In genomic region chr2:152445791-152446201, GRCh38 we compare ENCODE assay signal across 7 cellular contexts.
A peak's percentile ranks its signal among the peaks of the same experiment; 100 is the strongest.
DNase-seq lines count a peak whose midpoint lies in the region; ATAC-seq and TF ChIP-seq lines count a peak whose summit lies in the region.

No MANE protein-coding gene starts in this region.

- H3K4me1 ChIP-seq in gastroesophageal sphincter (peaks cover 0 to 33% (median 9%) of the 10 kb centered on the region in 3 donors), subcutaneous abdominal adipose tissue (ENCODE audit: control insufficient read depth in 5 of 5, insufficient read depth in 5 of 5, low read length in 5 of 5) (peaks cover 0 to 52% (median 47%) of the 10 kb centered on the region in 5 donors), suprapubic skin (peaks cover 29% of the 10 kb centered on the region)

- WGBS in gastroesophageal sphincter (ENCODE audit: low coverage in 1 of 2), 2 donors = 8 to 15% methylated on average over 3 of the region's 3 CpGs
- WGBS in suprapubic skin = 12% methylated on average over 3 of the region's 3 CpGs

- no peak overlapping the region for H3K4me3 ChIP-seq in gastroesophageal sphincter
- H3K4me3 ChIP-seq in subcutaneous abdominal adipose tissue (ENCODE audit: low read depth in 1 of 5, low read length in 5 of 5) = no peak overlapping the region
- no peak overlapping the region for H3K4me3 ChIP-seq in suprapubic skin

- H3K9me3 ChIP-seq in gastroesophageal sphincter = no peaks in the 10 kb centered on the region
- H3K9me3 ChIP-seq in subcutaneous abdominal adipose tissue (ENCODE audit: control insufficient read depth in 5 of 5, low read length in 5 of 5) = no peaks in the 10 kb centered on the region
- H3K9me3 ChIP-seq in suprapubic skin = no peaks in the 10 kb centered on the region

- no peaks in the 10 kb centered on the region for H3K27me3 ChIP-seq in gastroesophageal sphincter
- no peaks in the 10 kb centered on the region for H3K27me3 ChIP-seq in subcutaneous abdominal adipose tissue (ENCODE audit: control insufficient read depth in 5 of 5, insufficient read depth in 4 of 5, low read length in 5 of 5)
- no peaks in the 10 kb centered on the region for H3K27me3 ChIP-seq in suprapubic skin

- TF ChIP-seq EP300 in gastroesophageal sphincter (IDR thresholded peaks at IDR 0.05) (no peak), suprapubic skin (IDR thresholded peaks at IDR 0.05) (no peak)

- TF ChIP-seq POLR2A in gastroesophageal sphincter (IDR thresholded peaks at IDR 0.05) = no peak
- no peak for TF ChIP-seq POLR2A in suprapubic skin (IDR thresholded peaks at IDR 0.05)

- no peak overlapping the region for H3K9ac ChIP-seq in subcutaneous abdominal adipose tissue (ENCODE audit: low read length in 5 of 5)

- peak; percentile 97 for DNase-seq in RPMI7951 (ENCODE audit: low read depth)
- DNase-seq in NCI-H1105 (lab: John Stamatoyannopoulos, UW) = no peak
- DNase-seq in DMS79 treated with DMSO at 0.1 percent for 48 hours (lab: John Stamatoyannopoulos, UW) = no peak
- no peak for DNase-seq in suprapubic skin (ENCODE audit: low spot score in 2 of 2)

- ATAC-seq in GM21619 (IDR thresholded peaks at IDR 0.05; ENCODE audit: unreplicated experiment) (peak; percentile 54), gastroesophageal sphincter (peak; percentile 79)

- H3K36me3 ChIP-seq in gastroesophageal sphincter = no peaks in the 10 kb centered on the region
- no peaks in the 10 kb centered on the region for H3K36me3 ChIP-seq in subcutaneous abdominal adipose tissue (ENCODE audit: control insufficient read depth in 5 of 5, insufficient read depth in 5 of 5, low read length in 5 of 5)
- H3K36me3 ChIP-seq in suprapubic skin = no peaks in the 10 kb centered on the region

- TF ChIP-seq CTCF in gastroesophageal sphincter (IDR thresholded peaks at IDR 0.05) (no peak), suprapubic skin (IDR thresholded peaks at IDR 0.05) (no peak)

- H3K27ac ChIP-seq in gastroesophageal sphincter (peak overlapping the region in 3 of 4 donors; percentile 3 to 36 (median 9)), subcutaneous abdominal adipose tissue (ENCODE audit: low read depth, low read length) (peak overlapping the region; percentile 80), suprapubic skin (no peak overlapping the region)
